ENCODE assay signal across 8 cellular contexts in genomic region chr12:68406134-68406576, GRCh38.
DNase-seq lines count a peak whose midpoint lies in the region; ATAC-seq lines count a peak whose summit lies in the region.

No MANE protein-coding gene starts in this region.

- H3K4me3 ChIP-seq in GM23248 (peak overlapping the region; percentile 15; the same call in 1 of the 2 replicates), esophagus (ENCODE audit: low read depth in 1 of 2, low read length in 2 of 2) (no peak overlapping the region), muscle layer of colon (ENCODE audit: low read depth in 1 of 2, low read length in 2 of 2) (no peak overlapping the region)

- no peaks in the 10 kb centered on the region for H3K9me3 ChIP-seq in GM23248 (ENCODE audit: low read depth)
- H3K9me3 ChIP-seq in esophagus (ENCODE audit: control insufficient read depth in 2 of 2, insufficient read depth in 1 of 2, low read depth in 1 of 2, low read length in 1 of 2) = no peaks in the 10 kb centered on the region
- H3K9me3 ChIP-seq in muscle layer of colon (ENCODE audit: low read length) = no peaks in the 10 kb centered on the region

- no peaks in the 10 kb centered on the region for H3K79me2 ChIP-seq in GM23248 (ENCODE audit: insufficient read depth)

- no peaks in the 10 kb centered on the region for H3K9me3 Mint-ChIP-seq in activated T-helper 17 cell treated with anti-CD3 and anti-CD28 coated beads, Interleukin-2, amount 50 U/mL, for 72 hours

- peak overlapping the region; percentile 58 for H2AFZ ChIP-seq in GM23248

- peak; percentile 81 for DNase-seq in GM23248
- DNase-seq in RKO (ENCODE audit: low spot score) = peak; percentile 22
- DNase-seq in NK-92 (lab: John Stamatoyannopoulos, UW; ENCODE audit: unreplicated experiment) = no peak
- DNase-seq in T-helper 1 cell = no peak

- no peak for ATAC-seq in activated T-helper 17 cell treated with anti-CD3 and anti-CD28 coated beads, Interleukin-2, amount 50 U/mL, for 72 hours (replicated peaks)
- no peak for ATAC-seq in HG03039 (IDR thresholded peaks at IDR 0.05; ENCODE audit: unreplicated experiment)

- H3K4me1 ChIP-seq in GM23248 (ENCODE audit: insufficient read depth) = peaks cover 30% of the 10 kb centered on the region
- H3K4me1 ChIP-seq in esophagus (ENCODE audit: control insufficient read depth in 2 of 2, insufficient read depth in 2 of 2, low read length in 1 of 2) = peaks cover 4 to 6% of the 10 kb centered on the region in 2 donors
- H3K4me1 ChIP-seq in muscle layer of colon (ENCODE audit: insufficient read depth, low read length) = peaks cover 22% of the 10 kb centered on the region

- no peaks in the 10 kb centered on the region for H3K9me2 ChIP-seq in GM23248 (ENCODE audit: insufficient read depth)

- no peak overlapping the region for H3K4me3 Mint-ChIP-seq in activated T-helper 17 cell treated with anti-CD3 and anti-CD28 coated beads, Interleukin-2, amount 50 U/mL, for 72 hours

- H4K20me1 ChIP-seq in GM23248 (ENCODE audit: insufficient read depth) = no peaks in the 10 kb centered on the region

- H3K27ac ChIP-seq in GM23248 = peak overlapping the region; percentile 19; the same call in 1 of the 2 replicates
- H3K27ac ChIP-seq in esophagus (ENCODE audit: low read depth in 2 of 2, low read length in 1 of 2) = peak overlapping the region; percentile 33 to 60
- H3K27ac ChIP-seq in muscle layer of colon (ENCODE audit: low read depth, low read length) = peak overlapping the region; percentile 70

- peaks cover 21% of the 10 kb centered on the region for H3F3A ChIP-seq in GM23248 (ENCODE audit: insufficient read depth)

- no peaks in the 10 kb centered on the region for H3K36me3 Mint-ChIP-seq in activated T-helper 17 cell treated with anti-CD3 and anti-CD28 coated beads, Interleukin-2, amount 50 U/mL, for 72 hours (ENCODE audit: low read depth)

- 0 to 2% methylated on average over 5 of the region's 5 CpGs for WGBS in GM23248 (ENCODE audit: low coverage in 1 of 2, low lambda C conversion rate in 2 of 2, missing lambda C conversion rate in 2 of 2), 2 experiments
- 6 to 14% methylated on average over 5 of the region's 5 CpGs for WGBS in esophagus, 2 donors

- no peak overlapping the region for H3K27ac Mint-ChIP-seq in activated T-helper 17 cell treated with anti-CD3 and anti-CD28 coated beads, Interleukin-2, amount 50 U/mL, for 72 hours

- H3K36me3 ChIP-seq in GM23248 (ENCODE audit: low read depth) (no peaks in the 10 kb centered on the region), esophagus (ENCODE audit: control insufficient read depth in 2 of 2, insufficient read depth in 2 of 2, low read length in 1 of 2) (no peaks in the 10 kb centered on the region), muscle layer of colon (ENCODE audit: insufficient read depth, low read length) (no peaks in the 10 kb centered on the region)

- in situ Hi-C loops in GM23248 (cut with MboI) = no loop called here

- peaks cover 5% of the 10 kb centered on the region for H3K4me1 Mint-ChIP-seq in activated T-helper 17 cell treated with anti-CD3 and anti-CD28 coated beads, Interleukin-2, amount 50 U/mL, for 72 hours

- H3K27me3 ChIP-seq in GM23248 (replicated peaks; ENCODE audit: insufficient read depth) = no peaks in the 10 kb centered on the region
- H3K27me3 ChIP-seq in esophagus (ENCODE audit: control insufficient read depth in 1 of 2, insufficient read depth in 2 of 2, low read length in 2 of 2) = no peaks in the 10 kb centered on the region
- H3K27me3 ChIP-seq in muscle layer of colon (ENCODE audit: control insufficient read depth in 1 of 2, insufficient read depth in 2 of 2, low read length in 2 of 2) = no peaks in the 10 kb centered on the region

- H3K27me3 Mint-ChIP-seq in activated T-helper 17 cell treated with anti-CD3 and anti-CD28 coated beads, Interleukin-2, amount 50 U/mL, for 72 hours = no peaks in the 10 kb centered on the region

- H3K4me2 ChIP-seq in GM23248 (ENCODE audit: unreplicated experiment) = peak overlapping the region; percentile 47

- H3K9ac ChIP-seq in GM23248 = 0 out of 2 replicates have a peak overlapping the region, but pooled peaks have one; percentile 8
- H3K9ac ChIP-seq in muscle layer of colon (ENCODE audit: low read length) = no peak overlapping the region

Comparison
In these comparisons a context has a peak if more than half of its experiments do, and no peak if none do; other contexts are left out.
1. DNase-seq: peak in GM23248 (single experiment) and RKO (single experiment); none in NK-92 (single experiment) and T-helper 1 cell (0 of 5).
2. H3K27ac ChIP-seq: peak in every context shown above with its lines; median percentile 70 in muscle layer of colon; 46 in esophagus; 19 in GM23248.